In the genomic region with DNA sequence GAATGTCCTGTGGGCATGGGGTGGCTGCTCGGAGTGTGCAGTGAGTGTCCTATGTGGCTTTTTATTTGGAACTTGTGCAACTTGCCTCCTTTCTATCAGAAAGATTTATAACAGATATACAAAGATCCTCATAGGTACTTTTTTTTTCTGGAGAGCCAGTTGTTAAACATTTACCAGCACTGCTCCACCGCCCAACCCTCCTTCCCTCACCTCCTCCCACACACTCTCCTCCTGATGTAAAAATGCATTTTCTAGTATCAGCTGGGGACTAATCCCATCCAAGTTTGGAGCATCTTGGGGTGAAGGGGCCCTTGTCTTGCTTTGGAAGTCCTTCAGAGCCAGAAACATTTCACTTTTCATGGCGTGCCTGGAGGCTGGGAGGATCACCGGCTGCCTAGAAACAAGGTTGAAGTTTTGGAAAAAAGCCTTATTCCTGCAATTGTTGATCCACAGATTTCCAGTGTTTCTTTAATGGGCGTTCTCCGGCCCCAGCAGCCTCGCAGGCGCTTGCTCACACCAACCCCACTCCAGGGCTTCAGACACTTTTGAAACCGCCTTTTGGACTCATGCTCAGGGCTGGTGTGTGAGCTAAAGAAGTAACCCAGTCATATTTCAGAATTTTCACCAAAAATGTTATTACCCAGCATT, we compare ENCODE assay signal across 24 cellular contexts.
A peak's percentile ranks its signal among the peaks of the same experiment; 100 is the strongest.
DNase-seq lines count a peak whose midpoint lies in the region; ATAC-seq, FAIRE-seq and TF ChIP-seq lines count a peak whose summit lies in the region.
"Had no signal": no experiment of that assay in that cellular context is flagged by ENCODE, and none has a peak within 500 bp of the region (broad histone marks: within the 10 kb centered on the region; RNA-seq: fewer than 3 reads in every experiment).

No MANE protein-coding gene starts in this region.

- TF ChIP-seq POLR2A in heart left ventricle (IDR thresholded peaks at IDR 0.05) (no peak), gastroesophageal sphincter (IDR thresholded peaks at IDR 0.05) (no peak)

- H3K4me1 Mint-ChIP-seq in mesothelial cell of epicardium, result peaks cover 40% of the 10 kb centered on the region
- H3K4me1 Mint-ChIP-seq: IgD-negative memory B cell had no signal

- ATAC-seq in heart left ventricle, result peak in 3 of 4 donors; percentile 47 to 58 (median 47)
- no peak for ATAC-seq in Right ventricle myocardium superior (ENCODE audit: poor library complexity)
- peak; percentile 37 for ATAC-seq in gastroesophageal sphincter
- no peak for ATAC-seq in HG02678 (IDR thresholded peaks at IDR 0.05; ENCODE audit: unreplicated experiment)
- no peak for ATAC-seq in GM18520 (IDR thresholded peaks at IDR 0.05; ENCODE audit: unreplicated experiment)
- ATAC-seq: gastrocnemius medialis, WTC11 had no signal

- no peak for FAIRE-seq in small intestine (lab: Jason Lieb, UNC)
- FAIRE-seq: kidney, RCC 7860 had no signal

- no peaks in the 10 kb centered on the region for H3K9me3 Mint-ChIP-seq in mesothelial cell of epicardium
- H3K9me3 Mint-ChIP-seq: activated T-helper 2 cell treated with anti-CD3 and anti-CD28 coated beads, Interferon-gamma antibody, Interleukin-2, Interleukin-4, amounts not matched to agents 10 μg/mL and 5 μg/mL and 100 μg/mL, durations not matched to agents 14 hours and 24 hours and 36 hours; IgD-negative memory B cell had no signal

- H3K36me3 ChIP-seq in heart left ventricle (no peaks in the 10 kb centered on the region), gastroesophageal sphincter (no peaks in the 10 kb centered on the region), small intestine (ENCODE audit: control insufficient read depth in 2 of 2, insufficient read depth in 2 of 2, low read length in 2 of 2) (no peaks in the 10 kb centered on the region)
- H3K36me3 ChIP-seq: brain microvascular endothelial cell, esophagus squamous epithelium, gastrocnemius medialis, upper lobe of left lung had no signal

- H3K4me3 Mint-ChIP-seq in mesothelial cell of epicardium, result no peak overlapping the region
- H3K4me3 Mint-ChIP-seq: IgD-negative memory B cell, WTC11 had no signal

- no peaks in the 10 kb centered on the region for H3K36me3 Mint-ChIP-seq in mesothelial cell of epicardium
- H3K36me3 Mint-ChIP-seq: IgD-negative memory B cell, WTC11 had no signal

- no peak overlapping the region for H3K27ac ChIP-seq in heart left ventricle
- peak overlapping the region in 2 of 4 donors; percentile 3 to 32 for H3K27ac ChIP-seq in gastroesophageal sphincter
- H3K27ac ChIP-seq in small intestine (ENCODE audit: low read depth in 1 of 2, low read length in 1 of 2), result no peak overlapping the region
- H3K27ac ChIP-seq: brain microvascular endothelial cell, coronary artery, esophagus squamous epithelium, gastrocnemius medialis, upper lobe of left lung had no signal

- no peak for TF ChIP-seq EP300 in gastroesophageal sphincter (IDR thresholded peaks at IDR 0.05)

- H3K27me3 Mint-ChIP-seq in mesothelial cell of epicardium (ENCODE audit: low read depth), result peaks cover 3% of the 10 kb centered on the region

- H3K27me3 ChIP-seq in heart left ventricle, result no peaks in the 10 kb centered on the region
- H3K27me3 ChIP-seq in gastroesophageal sphincter, result no peaks in the 10 kb centered on the region
- no peaks in the 10 kb centered on the region for H3K27me3 ChIP-seq in small intestine (ENCODE audit: control insufficient read depth in 2 of 2, insufficient read depth in 2 of 2, low read length in 2 of 2)
- H3K27me3 ChIP-seq: brain microvascular endothelial cell, gastrocnemius medialis, upper lobe of left lung had no signal

- WGBS in heart left ventricle, 4 donors, result 73 to 84% (median 78%) methylated on average over 9 of the region's 9 CpGs
- 29 to 40% methylated on average over 7 to 8 of the region's 9 CpGs for WGBS in gastroesophageal sphincter (ENCODE audit: low coverage in 1 of 2), 2 donors
- WGBS in small intestine, 3 donors, result 23 to 48% (median 43%) methylated on average over 9 of the region's 9 CpGs

- H3K4me3 ChIP-seq in heart left ventricle, result no peak overlapping the region
- no peak overlapping the region for H3K4me3 ChIP-seq in gastroesophageal sphincter
- no peak overlapping the region for H3K4me3 ChIP-seq in small intestine (ENCODE audit: low read depth in 1 of 2, low read length in 2 of 2)
- H3K4me3 ChIP-seq: coronary artery, esophagus squamous epithelium, gastrocnemius medialis, upper lobe of left lung had no signal

- TF ChIP-seq CTCF in heart left ventricle (IDR thresholded peaks at IDR 0.05) (no peak), gastroesophageal sphincter (IDR thresholded peaks at IDR 0.05) (no peak), mesothelial cell of epicardium (IDR thresholded peaks at IDR 0.05; ENCODE audit: unreplicated experiment) (no peak)

- H3K4me1 ChIP-seq in heart left ventricle (peaks cover 0 to 16% (median 3%) of the 10 kb centered on the region in 12 donors), gastroesophageal sphincter (peaks cover 0 to 28% (median 16%) of the 10 kb centered on the region in 3 donors), small intestine (ENCODE audit: control insufficient read depth in 2 of 2, insufficient read depth in 1 of 2, low read depth in 1 of 2, low read length in 1 of 2) (peaks cover 2% of the 10 kb centered on the region in 2 donors)
- H3K4me1 ChIP-seq: esophagus squamous epithelium, gastrocnemius medialis had no signal

- H3K27ac Mint-ChIP-seq in mesothelial cell of epicardium, result peak overlapping the region; percentile 75
- H3K27ac Mint-ChIP-seq: activated T-helper 2 cell treated with anti-CD3 and anti-CD28 coated beads, Interferon-gamma antibody, Interleukin-2, Interleukin-4, amounts not matched to agents 10 μg/mL and 5 μg/mL and 100 μg/mL, durations not matched to agents 14 hours and 24 hours and 36 hours; WTC11 had no signal

- no peak for DNase-seq in heart left ventricle
- DNase-seq in Right ventricle myocardium superior, result no peak
- no peak for DNase-seq in mesothelial cell of epicardium (ENCODE audit: low spot score in 2 of 2, unreplicated experiment in 2 of 2)
- DNase-seq in small intestine, result peak; percentile 53
- DNase-seq in T1000 (lab: John Stamatoyannopoulos, UW), result no peak
- DNase-seq: 8988T; activated CD4-positive, alpha-beta T cell treated with anti-CD3 and anti-CD28 coated beads, Interleukin-2, amount 50 U/mL, for 4 hours; activated CD8-positive, alpha-beta memory T cell treated with anti-CD3 and anti-CD28 coated beads, Interleukin-2, amount 50 U/mL, for 4 hours; brain microvascular endothelial cell; DMS79; esophagus squamous epithelium; gastrocnemius medialis; kidney; NCI-H1417; NCI-H524 had no signal

- H3K9me3 ChIP-seq in heart left ventricle, result no peaks in the 10 kb centered on the region
- no peaks in the 10 kb centered on the region for H3K9me3 ChIP-seq in gastroesophageal sphincter
- H3K9me3 ChIP-seq in small intestine (ENCODE audit: control insufficient read depth, low read depth), result no peaks in the 10 kb centered on the region
- H3K9me3 ChIP-seq: esophagus squamous epithelium, gastrocnemius medialis, upper lobe of left lung had no signal

- intact Hi-C loops in heart left ventricle (cut with DNase I), result no loop called here
- intact Hi-C loops in Right ventricle myocardium superior (cut with DNase I), result no loop called here

Comparison
In these comparisons a context has a peak if more than half of its experiments do, and no peak if none do; other contexts are left out.
1. ATAC-seq: peak in heart left ventricle (3 of 4) and gastroesophageal sphincter (single experiment); none in Right ventricle myocardium superior (single experiment), HG02678 (single experiment) and GM18520 (single experiment).